ENCODE assay signal across 1 cellular context in the genomic region with DNA sequence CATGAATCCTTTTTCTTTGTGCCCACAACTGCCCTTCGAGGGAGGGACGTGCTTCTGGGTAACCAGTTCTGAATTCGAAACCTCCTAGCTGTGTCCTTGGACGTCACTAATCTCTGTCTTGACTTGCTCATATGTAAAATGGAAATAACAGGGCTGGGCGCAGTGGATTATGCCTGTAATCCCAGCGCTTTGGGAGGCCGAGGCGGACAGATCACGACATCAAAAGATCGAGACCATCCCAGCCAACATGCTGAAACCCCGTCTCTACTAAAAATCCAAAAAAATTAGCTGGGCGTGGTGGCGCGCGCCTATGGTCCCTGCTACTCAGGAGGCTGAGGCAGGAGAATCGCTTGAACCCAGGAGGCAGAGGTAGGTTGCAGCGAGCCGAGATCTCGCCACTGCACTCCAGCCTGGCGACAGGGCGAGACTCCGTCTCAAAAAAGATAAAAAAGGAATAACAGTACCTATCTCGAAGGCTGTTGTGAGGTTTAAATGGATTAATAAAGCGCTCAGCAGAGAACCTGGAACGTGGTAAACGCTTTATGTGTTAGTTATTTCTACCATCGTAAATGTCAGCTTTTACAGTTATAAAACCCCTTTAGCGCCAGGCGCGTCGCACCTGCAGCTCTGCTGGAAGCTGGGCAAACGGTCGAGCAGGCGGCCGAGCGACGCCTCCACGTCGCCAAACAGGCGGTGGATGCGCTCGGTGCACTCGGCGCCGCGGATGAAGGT.
TF ChIP-seq lines count a peak whose summit lies in the region.

No MANE protein-coding gene starts in this region.

TF ChIP-seq in HepG2, 621 proteins besides CTCF, POLR2A, EP300 and RAD21 (continued from another document and continues in another):
- TF ChIP-seq ZNF407 (CRISPR knock-in tag; IDR thresholded peaks at IDR 0.05; ENCODE audit: not compliant biosample characterization): no peak
- TF ChIP-seq ATM (IDR thresholded peaks at IDR 0.05; ENCODE audit: borderline replicate concordance): no peak
- no peak for TF ChIP-seq ZNF44 (CRISPR knock-in tag; IDR thresholded peaks at IDR 0.05)
- TF ChIP-seq, protein P1, sequence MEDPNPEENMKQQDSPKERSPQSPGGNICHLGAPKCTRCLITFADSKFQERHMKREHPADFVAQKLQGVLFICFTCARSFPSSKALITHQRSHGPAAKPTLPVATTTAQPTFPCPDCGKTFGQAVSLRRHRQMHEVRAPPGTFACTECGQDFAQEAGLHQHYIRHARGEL (CRISPR knock-in tag; IDR thresholded peaks at IDR 0.05): no peak
- TF ChIP-seq ZNF484 (CRISPR knock-in tag; IDR thresholded peaks at IDR 0.05; ENCODE audit: borderline replicate concordance, low read depth): no peak
- TF ChIP-seq, protein P2, sequence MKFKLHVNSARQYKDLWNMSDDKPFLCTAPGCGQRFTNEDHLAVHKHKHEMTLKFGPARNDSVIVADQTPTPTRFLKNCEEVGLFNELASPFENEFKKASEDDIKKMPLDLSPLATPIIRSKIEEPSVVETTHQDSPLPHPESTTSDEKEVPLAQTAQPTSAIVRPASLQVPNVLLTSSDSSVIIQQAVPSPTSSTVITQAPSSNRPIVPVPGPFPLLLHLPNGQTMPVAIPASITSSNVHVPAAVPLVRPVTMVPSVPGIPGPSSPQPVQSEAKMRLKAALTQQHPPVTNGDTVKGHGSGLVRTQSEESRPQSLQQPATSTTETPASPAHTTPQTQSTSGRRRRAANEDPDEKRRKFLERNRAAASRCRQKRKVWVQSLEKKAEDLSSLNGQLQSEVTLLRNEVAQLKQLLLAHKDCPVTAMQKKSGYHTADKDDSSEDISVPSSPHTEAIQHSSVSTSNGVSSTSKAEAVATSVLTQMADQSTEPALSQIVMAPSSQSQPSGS (CRISPR knock-in tag; IDR thresholded peaks at IDR 0.05): no peak
- no peak for TF ChIP-seq SETDB1 (CRISPR knock-in tag; IDR thresholded peaks at IDR 0.05; ENCODE audit: borderline replicate concordance)
- no peak for TF ChIP-seq ZNF558 (CRISPR knock-in tag; IDR thresholded peaks at IDR 0.05; ENCODE audit: borderline replicate concordance)
- TF ChIP-seq ZNF562 (CRISPR knock-in tag; IDR thresholded peaks at IDR 0.05; ENCODE audit: borderline replicate concordance): no peak
- no peak for TF ChIP-seq DR1 (CRISPR knock-in tag; IDR thresholded peaks at IDR 0.05)
- TF ChIP-seq REST (IDR thresholded peaks at IDR 0.05; ENCODE audit: borderline replicate concordance in 1 of 2, low read depth in 1 of 2, low read length in 2 of 2): no peak
- no peak for TF ChIP-seq MEIS2 (CRISPR knock-in tag; IDR thresholded peaks at IDR 0.05)
- TF ChIP-seq ZNF383 (CRISPR knock-in tag; IDR thresholded peaks at IDR 0.05; ENCODE audit: borderline replicate concordance): no peak
- TF ChIP-seq RXRB (CRISPR knock-in tag; IDR thresholded peaks at IDR 0.05; ENCODE audit: borderline replicate concordance): no peak
- no peak for TF ChIP-seq ZNF282 (IDR thresholded peaks at IDR 0.05; ENCODE audit: partially characterized antibody)
- no peak for TF ChIP-seq ZNF589 (CRISPR knock-in tag; conservative IDR thresholded peaks at IDR 0.05)
- 0 out of 2 replicates have a peak, but pooled peaks have one; percentile 7 for TF ChIP-seq IRX3 (CRISPR knock-in tag; IDR thresholded peaks at IDR 0.05; ENCODE audit: borderline replicate concordance, low read depth)
- no peak for TF ChIP-seq ZNF260 (CRISPR knock-in tag; IDR thresholded peaks at IDR 0.05; ENCODE audit: borderline replicate concordance, low read depth)
- 0 out of 2 replicates have a peak, but pooled peaks have one; percentile 52 for TF ChIP-seq ZNF616 (CRISPR knock-in tag; IDR thresholded peaks at IDR 0.05; ENCODE audit: low read depth)
- no peak for TF ChIP-seq KLF15 (CRISPR knock-in tag; IDR thresholded peaks at IDR 0.05; ENCODE audit: borderline replicate concordance)
- TF ChIP-seq ZNF749 (CRISPR knock-in tag; IDR thresholded peaks at IDR 0.05; ENCODE audit: borderline replicate concordance): no peak; the same call in 1 of the 2 replicates
- TF ChIP-seq ETV5 (CRISPR knock-in tag; IDR thresholded peaks at IDR 0.05; ENCODE audit: borderline replicate concordance): no peak
- no peak for TF ChIP-seq CENPBD1 (CRISPR knock-in tag; IDR thresholded peaks at IDR 0.05; ENCODE audit: borderline replicate concordance, low read depth)
- no peak for TF ChIP-seq ZNF230 (CRISPR knock-in tag; IDR thresholded peaks at IDR 0.05)
- TF ChIP-seq ZNF83 (CRISPR knock-in tag; IDR thresholded peaks at IDR 0.05; ENCODE audit: borderline replicate concordance): no peak
- peak; percentile 94; the same call in 1 of the 2 replicates for TF ChIP-seq ZNF251 (CRISPR knock-in tag; IDR thresholded peaks at IDR 0.05)
- no peak for TF ChIP-seq ZSCAN22 (CRISPR knock-in tag; IDR thresholded peaks at IDR 0.05)
- no peak for TF ChIP-seq BCLAF1 (IDR thresholded peaks at IDR 0.05)
- TF ChIP-seq ZNF33B (CRISPR knock-in tag; IDR thresholded peaks at IDR 0.05): no peak
- 0 out of 2 replicates have a peak, but pooled peaks have one; percentile 4 for TF ChIP-seq NFE2L1 (CRISPR knock-in tag; IDR thresholded peaks at IDR 0.05; ENCODE audit: borderline replicate concordance)
- TF ChIP-seq SP140L (CRISPR knock-in tag; IDR thresholded peaks at IDR 0.05; ENCODE audit: borderline replicate concordance): no peak
- no peak for TF ChIP-seq ZNF569 (CRISPR knock-in tag; IDR thresholded peaks at IDR 0.05; ENCODE audit: borderline replicate concordance)
- TF ChIP-seq ZNF790 (CRISPR knock-in tag; IDR thresholded peaks at IDR 0.05; ENCODE audit: borderline replicate concordance): peak; percentile 59; the same call in 1 of the 2 replicates
- TF ChIP-seq MEIS1 (CRISPR knock-in tag; IDR thresholded peaks at IDR 0.05; ENCODE audit: borderline replicate concordance): no peak; the same call in 1 of the 2 replicates
- TF ChIP-seq ZNF816 (CRISPR knock-in tag; IDR thresholded peaks at IDR 0.05; ENCODE audit: borderline replicate concordance): no peak; the same call in 1 of the 2 replicates
- 0 out of 2 replicates have a peak, but pooled peaks have one; percentile 28 for TF ChIP-seq ZNF850 (CRISPR knock-in tag; conservative IDR thresholded peaks at IDR 0.05)
- TF ChIP-seq ZNF720 (CRISPR knock-in tag; IDR thresholded peaks at IDR 0.05): no peak
- TF ChIP-seq ZNF746 (CRISPR knock-in tag; IDR thresholded peaks at IDR 0.05): no peak
- TF ChIP-seq ZNF879 (CRISPR knock-in tag; IDR thresholded peaks at IDR 0.05): peak; percentile 4; the same call in 1 of the 2 replicates
- 0 out of 2 replicates have a peak, but pooled peaks have one; percentile 21 for TF ChIP-seq ELF4 (CRISPR knock-in tag; IDR thresholded peaks at IDR 0.05; ENCODE audit: borderline replicate concordance)
- TF ChIP-seq ZNF530 (CRISPR knock-in tag; IDR thresholded peaks at IDR 0.05; ENCODE audit: low read depth): no peak
- TF ChIP-seq FOSL1 (CRISPR knock-in tag; IDR thresholded peaks at IDR 0.05; ENCODE audit: borderline replicate concordance): no peak
- TF ChIP-seq ZBTB21 (CRISPR knock-in tag; IDR thresholded peaks at IDR 0.05): no peak
- TF ChIP-seq HNRNPH1 (optimal IDR thresholded peaks at IDR 0.05; ENCODE audit: low read depth, low read length): peak; percentile 0
- 0 out of 2 replicates have a peak, but pooled peaks have one; percentile 57 for TF ChIP-seq ZMYM3 (CRISPR knock-in tag; IDR thresholded peaks at IDR 0.05)
- no peak for TF ChIP-seq SP5 (CRISPR knock-in tag; IDR thresholded peaks at IDR 0.05; ENCODE audit: borderline replicate concordance, low read depth)
- no peak for TF ChIP-seq NR1H2 (CRISPR knock-in tag; IDR thresholded peaks at IDR 0.05; ENCODE audit: borderline replicate concordance, low read depth)
- TF ChIP-seq HHEX (CRISPR knock-in tag; IDR thresholded peaks at IDR 0.05): no peak
